8 cellular contexts compared by ENCODE assay signal in the genomic region with DNA sequence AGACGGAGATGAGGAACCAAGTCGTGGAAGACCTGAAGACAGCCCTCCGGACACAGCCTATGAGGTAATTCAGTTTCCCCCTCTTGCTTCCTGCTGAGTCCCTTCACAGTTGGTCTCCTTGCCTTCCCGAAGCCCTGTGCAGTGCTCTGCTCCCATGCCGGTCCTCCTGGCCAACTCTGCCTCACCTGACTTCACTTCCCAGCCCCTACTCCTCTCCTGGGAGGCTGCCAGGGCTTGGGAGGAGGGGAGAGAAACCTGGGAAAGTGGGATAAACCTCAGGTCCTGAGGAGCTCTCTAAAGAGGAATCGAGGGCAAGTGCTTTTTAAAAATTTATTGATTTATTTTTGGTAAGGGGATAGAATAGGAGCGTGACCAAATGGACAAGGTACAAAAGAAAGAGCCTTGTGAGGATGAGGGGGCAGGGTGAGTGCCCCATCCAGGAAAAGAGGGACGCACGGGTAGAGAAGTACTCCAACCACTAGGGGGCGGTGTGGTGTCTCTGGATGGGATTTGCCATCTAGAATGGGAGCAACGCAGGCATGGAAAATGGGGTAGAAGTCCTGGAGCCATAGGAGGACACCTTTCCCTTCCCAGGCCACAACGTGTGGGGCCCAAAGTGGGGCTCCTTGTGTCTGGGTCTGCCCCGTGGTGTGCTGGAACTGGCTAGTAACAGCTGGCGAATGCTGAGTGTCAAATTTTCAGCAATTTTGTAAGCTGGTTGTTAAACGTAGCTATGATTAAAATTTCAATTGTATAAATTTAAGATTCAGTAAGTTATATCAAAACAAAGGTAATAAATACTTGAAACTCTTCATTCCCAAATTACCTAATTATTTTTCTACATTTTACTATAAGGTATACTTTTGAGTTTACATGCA.
A peak's percentile ranks its signal among the peaks of the same experiment; 100 is the strongest.
DNase-seq lines count a peak whose midpoint lies in the region; ATAC-seq and TF ChIP-seq lines count a peak whose summit lies in the region.

No MANE protein-coding gene starts in this region.

- no peaks in the 10 kb centered on the region for H3K9me3 ChIP-seq in neutrophil
- no peaks in the 10 kb centered on the region for H3K9me3 ChIP-seq in thyroid gland

- no peak for TF ChIP-seq POLR2A in thyroid gland (IDR thresholded peaks at IDR 0.05)

- H3K27me3 ChIP-seq in neutrophil, result peaks cover 6% of the 10 kb centered on the region
- H3K27me3 ChIP-seq in thyroid gland, result no peaks in the 10 kb centered on the region

- H3K27ac ChIP-seq in neutrophil (peak overlapping the region; percentile 53), thyroid gland (no peak overlapping the region)

- intact Hi-C loops in thyroid gland (cut with DNase I), result no loop called here

- ATAC-seq in HG02759 (IDR thresholded peaks at IDR 0.05; ENCODE audit: unreplicated experiment), result no peak

- H3K4me1 ChIP-seq in neutrophil (ENCODE audit: control insufficient read depth in 1 of 2, insufficient read depth in 1 of 2, low read depth in 1 of 2, low read length in 1 of 2) (peaks cover 36 to 37% of the 10 kb centered on the region in 2 experiments), thyroid gland (peaks cover 0 to 7% of the 10 kb centered on the region in 2 donors)

- TF ChIP-seq CTCF in fibroblast of pulmonary artery (IDR thresholded peaks at IDR 0.05; ENCODE audit: low read length, missing control alignments) (peak; percentile 83), neutrophil (IDR thresholded peaks at IDR 0.05) (peak; percentile 54), thyroid gland (IDR thresholded peaks at IDR 0.05) (peak; percentile 61 to 84 (median 76))

- H3K36me3 ChIP-seq in neutrophil (peaks cover 21% of the 10 kb centered on the region), thyroid gland (peaks cover 5 to 7% of the 10 kb centered on the region in 2 donors)

- DNase-seq in activated CD4-positive, alpha-beta T cell treated with anti-CD3 and anti-CD28 coated beads for 24 hours (ENCODE audit: low read depth in 2 of 2), result peak; percentile 46 to 48
- no peak for DNase-seq in activated CD4-positive, alpha-beta T cell treated with anti-CD3 and anti-CD28 coated beads for 1 hour
- peak; percentile 40 for DNase-seq in NCI-H460 (ENCODE audit: extremely low read depth, low read depth)
- peak; percentile 46 for DNase-seq in activated T-cell treated with anti-CD3 and anti-CD28 coated beads for 4 hours
- DNase-seq in fibroblast of pulmonary artery (ENCODE audit: low read depth), result peak; percentile 75
- peak; percentile 86 to 90 for DNase-seq in thyroid gland

- no peak overlapping the region for H3K4me3 ChIP-seq in fibroblast of pulmonary artery (replicated peaks; ENCODE audit: low read depth, low read length)
- H3K4me3 ChIP-seq in neutrophil (ENCODE audit: low read depth in 1 of 2, low read length in 1 of 2), result peak overlapping the region; percentile 21 to 25
- H3K4me3 ChIP-seq in thyroid gland (replicated peaks in 1 of 3), result no peak overlapping the region

- 40 to 43% methylated on average over 12 to 15 of the region's 15 CpGs for WGBS in thyroid gland, 2 donors

Comparison
In these comparisons a context has a peak if more than half of its experiments do, and no peak if none do; other contexts are left out.
1. H3K4me3 ChIP-seq: peak in neutrophil (2 of 2); none in fibroblast of pulmonary artery (single experiment) and thyroid gland (0 of 3).
2. Peak in every context shown above with its lines, with median percentiles within 50 percentile points of each other: CTCF ChIP-seq.